1 cellular context compared by ENCODE assay signal in the genomic region with DNA sequence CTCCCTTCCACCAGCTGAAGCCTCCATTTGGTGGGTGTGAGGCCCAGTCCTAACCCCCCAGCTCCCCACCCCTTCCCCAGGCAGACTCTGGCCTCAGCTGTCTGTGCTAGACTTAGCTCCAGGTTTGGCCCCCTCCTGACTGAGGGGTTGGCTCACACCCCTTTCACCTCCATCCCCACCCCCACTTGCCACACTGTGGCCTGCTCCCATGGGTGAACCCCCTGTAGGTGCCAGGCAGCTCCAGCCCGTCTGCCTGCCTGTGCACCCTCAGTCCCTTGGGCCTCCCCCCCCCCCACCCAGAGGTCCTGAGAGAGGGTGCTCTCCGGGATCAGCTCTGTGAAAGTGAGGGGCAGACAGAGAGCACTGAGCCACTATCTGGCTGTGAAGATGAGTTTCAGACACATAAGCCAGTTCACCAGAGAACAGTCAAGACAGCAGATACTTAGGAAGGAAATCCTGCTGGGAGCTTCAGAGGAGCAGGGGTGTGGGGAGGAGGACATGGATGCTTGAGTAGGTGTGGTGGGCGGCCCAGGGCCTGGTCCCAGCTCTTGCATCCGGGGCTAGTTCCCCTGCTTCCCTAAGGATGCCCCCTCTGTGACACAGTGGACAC.
A peak's percentile ranks its signal among the peaks of the same experiment; 100 is the strongest.
TF ChIP-seq lines count a peak whose summit lies in the region.

No MANE protein-coding gene starts in this region.

TF ChIP-seq in K562, 482 proteins besides CTCF, POLR2A, EP300 and RAD21 (continued from another document):
- TF ChIP-seq, protein P1, sequence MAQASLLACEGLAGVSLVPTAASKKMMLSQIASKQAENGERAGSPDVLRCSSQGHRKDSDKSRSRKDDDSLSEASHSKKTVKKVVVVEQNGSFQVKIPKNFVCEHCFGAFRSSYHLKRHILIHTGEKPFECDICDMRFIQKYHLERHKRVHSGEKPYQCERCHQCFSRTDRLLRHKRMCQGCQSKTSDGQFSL (CRISPR knock-in tag; IDR thresholded peaks at IDR 0.05), result peak; percentile 89; the same call in 1 of the 2 replicates
- TF ChIP-seq, protein P1 (tag; IDR thresholded peaks at IDR 0.05), result 0 out of 4 replicates have a peak, but pooled peaks of 1 of the 2 experiments have one; percentile 12
- TF ChIP-seq ZNF57 (CRISPR knock-in tag; IDR thresholded peaks at IDR 0.05) (no peak), SLC30A9 (CRISPR knock-in tag; IDR thresholded peaks at IDR 0.05) (no peak), WHSC1 (IDR thresholded peaks at IDR 0.05; ENCODE audit: low read length) (no peak), PRMT5 (CRISPR knock-in tag; IDR thresholded peaks at IDR 0.05) (0 out of 2 replicates have a peak, but pooled peaks have one; percentile 50), ZNF408 (CRISPR knock-in tag; IDR thresholded peaks at IDR 0.05; ENCODE audit: low read depth) (0 out of 2 replicates have a peak, but pooled peaks have one; percentile 28), ETV1 (tag; conservative IDR thresholded peaks at IDR 0.05; ENCODE audit: low read depth) (no peak), RB1 (IDR thresholded peaks at IDR 0.05; ENCODE audit: low read depth) (no peak), ZNF766 (CRISPR knock-in tag; conservative IDR thresholded peaks at IDR 0.05) (no peak), MAFG (tag; conservative IDR thresholded peaks at IDR 0.05) (no peak), ARID1B (IDR thresholded peaks at IDR 0.05) (no peak), ZNF75A (CRISPR knock-in tag; IDR thresholded peaks at IDR 0.05) (no peak), MED1 (CRISPR knock-in tag; IDR thresholded peaks at IDR 0.05; ENCODE audit: borderline replicate concordance) (0 out of 2 replicates have a peak, but pooled peaks have one; percentile 43), JUNB (CRISPR knock-in tag; conservative IDR thresholded peaks at IDR 0.05) (0 out of 2 replicates have a peak, but pooled peaks have one; percentile 31), KDM4B (IDR thresholded peaks at IDR 0.05; ENCODE audit: borderline replicate concordance in 2 of 2, low read depth in 1 of 2) (no peak), ZNF354B (CRISPR knock-in tag; IDR thresholded peaks at IDR 0.05) (0 out of 2 replicates have a peak, but pooled peaks have one; percentile 18), NFE2 (IDR thresholded peaks at IDR 0.05; ENCODE audit: low read depth) (no peak), SRF (CRISPR knock-in tag; IDR thresholded peaks at IDR 0.05) (peak in 1 of 2 experiments; percentile 45; a peak in 1 of 4 replicates), CBX3 (IDR thresholded peaks at IDR 0.05; ENCODE audit: borderline replicate concordance in 1 of 2, low read length in 2 of 2) (peak in 1 of 2 experiments; percentile 7; a peak in 1 of 3 replicates), GATAD2A (IDR thresholded peaks at IDR 0.05) (no peak), ZNF644 (tag; IDR thresholded peaks at IDR 0.05; ENCODE audit: low read depth) (no peak), NEUROD1 (IDR thresholded peaks at IDR 0.05; ENCODE audit: borderline replicate concordance, low read depth, low read length, partially characterized antibody) (no peak), L3MBTL2 (IDR thresholded peaks at IDR 0.05) (no peak), RFX7 (CRISPR knock-in tag; IDR thresholded peaks at IDR 0.05) (no peak), POLR2AphosphoS2 (IDR thresholded peaks at IDR 0.05; ENCODE audit: low read length) (0 out of 2 replicates have a peak, but pooled peaks have one; percentile 10)
- TF ChIP-seq, protein P2, sequence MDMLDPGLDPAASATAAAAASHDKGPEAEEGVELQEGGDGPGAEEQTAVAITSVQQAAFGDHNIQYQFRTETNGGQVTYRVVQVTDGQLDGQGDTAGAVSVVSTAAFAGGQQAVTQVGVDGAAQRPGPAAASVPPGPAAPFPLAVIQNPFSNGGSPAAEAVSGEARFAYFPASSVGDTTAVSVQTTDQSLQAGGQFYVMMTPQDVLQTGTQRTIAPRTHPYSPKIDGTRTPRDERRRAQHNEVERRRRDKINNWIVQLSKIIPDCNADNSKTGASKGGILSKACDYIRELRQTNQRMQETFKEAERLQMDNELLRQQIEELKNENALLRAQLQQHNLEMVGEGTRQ (CRISPR knock-in tag; IDR thresholded peaks at IDR 0.05), result peak; percentile 22; the same call in 1 of the 2 replicates
- TF ChIP-seq, protein P3, sequence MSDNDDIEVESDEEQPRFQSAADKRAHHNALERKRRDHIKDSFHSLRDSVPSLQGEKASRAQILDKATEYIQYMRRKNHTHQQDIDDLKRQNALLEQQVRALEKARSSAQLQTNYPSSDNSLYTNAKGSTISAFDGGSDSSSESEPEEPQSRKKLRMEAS (CRISPR knock-in tag; IDR thresholded peaks at IDR 0.05), result peak; percentile 3; the same call in 1 of the 2 replicates
